Comparison of ENCODE assay signal across 8 cellular contexts in the genomic region with DNA sequence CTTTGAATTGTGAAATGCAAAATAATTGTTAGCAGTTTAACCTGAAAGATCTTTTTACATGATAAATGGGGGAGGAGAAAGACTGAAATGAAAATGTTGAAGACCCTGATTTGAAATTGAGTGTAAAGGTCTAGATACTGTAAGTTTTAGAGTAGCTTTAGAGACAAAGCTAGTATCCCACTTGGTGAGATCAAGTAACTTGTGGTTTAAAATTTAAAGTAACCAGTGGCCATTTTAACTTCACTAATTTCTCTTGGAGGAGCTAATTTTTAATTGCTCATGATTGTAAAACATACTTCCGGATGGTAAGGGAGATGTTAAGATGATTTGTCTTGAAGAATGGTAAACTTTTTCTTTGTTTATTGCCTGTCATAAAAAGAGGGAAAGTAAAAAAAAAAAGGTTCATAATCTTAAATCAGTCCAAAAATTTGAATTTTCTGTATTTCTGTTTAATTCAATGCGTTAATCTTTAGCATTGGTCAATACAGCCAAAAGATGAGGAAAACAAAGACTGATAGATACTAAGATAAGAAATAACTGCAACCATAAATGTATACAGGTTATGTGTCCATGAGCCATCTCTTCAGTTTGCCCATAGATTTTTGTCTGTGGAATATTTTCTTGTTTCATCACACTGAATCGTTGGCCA. TPM values are rescaled to one million over a fixed set of nuclear protein-coding genes. Genes with fewer than 3 reads are reported as not detected.
DNase-seq lines count a peak whose midpoint lies in the region; ATAC-seq and TF ChIP-seq lines count a peak whose summit lies in the region.

No MANE protein-coding gene starts in this region.

- H3K4me1 ChIP-seq in BLaER1 (peaks cover 51% of the 10 kb centered on the region), lower lobe of right lung (peaks cover 60% of the 10 kb centered on the region), upper lobe of right lung (peaks cover 55% of the 10 kb centered on the region)

- H3K4me3 Mint-ChIP-seq in IgD-negative memory B cell = peak overlapping the region; percentile 90 to 97 (median 96)

- H4K20me1 ChIP-seq in BLaER1 = peaks cover 64% of the 10 kb centered on the region

- H3K36me3 Mint-ChIP-seq in IgD-negative memory B cell = peaks cover 17% of the 10 kb centered on the region

- H3K9me3 Mint-ChIP-seq in IgD-negative memory B cell = peaks cover 0 to 2% (median 0%) of the 10 kb centered on the region in 3 donors

- H3K4me1 Mint-ChIP-seq in IgD-negative memory B cell = peaks cover 33 to 50% (median 42%) of the 10 kb centered on the region in 3 donors

- H3K9me3 ChIP-seq in BLaER1 (no peaks in the 10 kb centered on the region; the same call in 1 of the 2 replicates), lower lobe of right lung (no peaks in the 10 kb centered on the region), upper lobe of right lung (no peaks in the 10 kb centered on the region)

- H3K4me2 ChIP-seq in BLaER1 = peak overlapping the region; percentile 67

- H3K27me3 Mint-ChIP-seq in IgD-negative memory B cell = no peaks in the 10 kb centered on the region

- peak overlapping the region; percentile 98 for H3K4me3 ChIP-seq in BLaER1
- H3K4me3 ChIP-seq in lower lobe of right lung = peak overlapping the region; percentile 70
- peak overlapping the region; percentile 67 for H3K4me3 ChIP-seq in upper lobe of right lung

- no peak for TF ChIP-seq CTCF in lower lobe of right lung (IDR thresholded peaks at IDR 0.05)
- TF ChIP-seq CTCF in upper lobe of right lung (IDR thresholded peaks at IDR 0.05) = no peak

- peaks cover 40% of the 10 kb centered on the region for H3K36me3 ChIP-seq in BLaER1
- peaks cover 46% of the 10 kb centered on the region for H3K36me3 ChIP-seq in lower lobe of right lung
- H3K36me3 ChIP-seq in upper lobe of right lung = peaks cover 45% of the 10 kb centered on the region

- H3K27me3 ChIP-seq in BLaER1 (no peaks in the 10 kb centered on the region), lower lobe of right lung (ENCODE audit: low read depth) (no peaks in the 10 kb centered on the region), upper lobe of right lung (no peaks in the 10 kb centered on the region)

- H3K27ac ChIP-seq in BLaER1 = peak overlapping the region; percentile 100
- H3K27ac ChIP-seq in lower lobe of right lung = peak overlapping the region; percentile 99
- H3K27ac ChIP-seq in upper lobe of right lung = peak overlapping the region; percentile 99

- intact Hi-C loops in lower lobe of right lung (cut with DNase I) (no loop called here), upper lobe of right lung (cut with DNase I) (no loop called here)

- peak overlapping the region; percentile 97 to 98 (median 98) for H3K27ac Mint-ChIP-seq in IgD-negative memory B cell

- H3K9ac ChIP-seq in BLaER1 = peak overlapping the region; percentile 100

- DNase-seq in astrocyte of the hippocampus (ENCODE audit: low read depth, low spot score) (peak; percentile 35), lower lobe of right lung (no peak), upper lobe of right lung (no peak), NCI-H510A treated with DMSO at 0.1 percent for 48 hours (lab: John Stamatoyannopoulos, UW) (no peak)

- ATAC-seq in lower lobe of right lung = no peak
- ATAC-seq in upper lobe of right lung = no peak
- ATAC-seq in GM21367 (IDR thresholded peaks at IDR 0.05; ENCODE audit: unreplicated experiment) = no peak
- ATAC-seq in GM21825 (IDR thresholded peaks at IDR 0.05; ENCODE audit: unreplicated experiment) = no peak

RNA-seq across cellular contexts. Expression of a gene that starts 15.2 kb away (rescaled TPM):
- 131 TPM for polyA plus RNA-seq in IgD-negative memory B cell
- total RNA-seq in lower lobe of right lung = 158 TPM
- total RNA-seq in upper lobe of right lung = 161 TPM
